ENCODE assay signal across 8 cellular contexts in genomic region chr15:73996939-73997338, GRCh38. TPM values are rescaled to one million over a fixed set of nuclear protein-coding genes. Genes with fewer than 3 reads are reported as not detected.
DNase-seq lines count a peak whose midpoint lies in the region; ATAC-seq and TF ChIP-seq lines count a peak whose summit lies in the region.

No MANE protein-coding gene starts in this region.

- no peaks in the 10 kb centered on the region for H3K9me3 Mint-ChIP-seq in brain

- H4K20me1 ChIP-seq in MM.1S (ENCODE audit: insufficient read depth, low read length): no peaks in the 10 kb centered on the region

- peaks cover 70% of the 10 kb centered on the region for H3K4me1 Mint-ChIP-seq in brain

- peak overlapping the region; percentile 43 to 99 (median 92) for H3K4me3 Mint-ChIP-seq in brain

- H3K27ac ChIP-seq in MM.1S (ENCODE audit: low read length): peak overlapping the region; percentile 50; the same call in 1 of the 2 replicates
- peak overlapping the region in 1 of 4 donors; percentile 37 for H3K27ac ChIP-seq in body of pancreas

- H3K9ac ChIP-seq in MM.1S (ENCODE audit: low read length): peak overlapping the region; percentile 23; the same call in 1 of the 2 replicates

- H3K79me2 ChIP-seq in MM.1S (ENCODE audit: low read length): peaks cover 70% of the 10 kb centered on the region

- H3K4me1 ChIP-seq in MM.1S (ENCODE audit: low read length) (0 out of 2 replicates have a peak, but pooled peaks cover 9% of the 10 kb centered on the region), mucosa of descending colon (ENCODE audit: low read depth) (peaks cover 40% of the 10 kb centered on the region), body of pancreas (peaks cover 37% of the 10 kb centered on the region)

- TF ChIP-seq POLR2A in body of pancreas (IDR thresholded peaks at IDR 0.05): no peak

- peak overlapping the region in 4 of 5 experiments; percentile 34 to 65 (median 50) for H3K27ac Mint-ChIP-seq in brain

- DNase-seq in ELR (ENCODE audit: low read depth): peak; percentile 77
- DNase-seq in MM.1S: peak; percentile 58
- DNase-seq in mucosa of descending colon: no peak
- DNase-seq in body of pancreas: no peak
- DNase-seq in iPS-NIHi7 (ENCODE audit: extremely low spot score): no peak
- no peak for DNase-seq in islet precursor cell

- H3K9me3 ChIP-seq in MM.1S (replicated peaks; ENCODE audit: insufficient read depth, low read length) (no peaks in the 10 kb centered on the region), mucosa of descending colon (no peaks in the 10 kb centered on the region), body of pancreas (no peaks in the 10 kb centered on the region)

- peaks cover 11% of the 10 kb centered on the region for H3K36me3 Mint-ChIP-seq in brain

- TF ChIP-seq CTCF in MM.1S (IDR thresholded peaks at IDR 0.05; ENCODE audit: low read length) (no peak), brain (conservative IDR thresholded peaks at IDR 0.05) (no peak), mucosa of descending colon (IDR thresholded peaks at IDR 0.05) (no peak), body of pancreas (IDR thresholded peaks at IDR 0.05) (no peak)

- H3K27me3 ChIP-seq in MM.1S (replicated peaks; ENCODE audit: insufficient read depth, low read length) (no peaks in the 10 kb centered on the region), body of pancreas (no peaks in the 10 kb centered on the region)

- intact Hi-C loops in mucosa of descending colon (cut with DNase I, micrococcal nuclease): no loop called here
- intact Hi-C loops in body of pancreas (cut with DNase I): no loop called here

- H3K9me2 ChIP-seq in MM.1S (replicated peaks; ENCODE audit: insufficient read depth, low read length): no peaks in the 10 kb centered on the region

- H3K27me3 Mint-ChIP-seq in brain: peaks cover 15% of the 10 kb centered on the region

- WGBS in body of pancreas, 2 donors: 64 to 67% methylated on average over 5 of the region's 5 CpGs

- H3K4me2 ChIP-seq in MM.1S (ENCODE audit: low read depth, low read length): peak overlapping the region; percentile 86

- peak overlapping the region; percentile 87 for H3K4me3 ChIP-seq in MM.1S (ENCODE audit: low read length)
- H3K4me3 ChIP-seq in mucosa of descending colon: no peak overlapping the region
- H3K4me3 ChIP-seq in body of pancreas: no peak overlapping the region

- H2AFZ ChIP-seq in MM.1S (ENCODE audit: low read length): no peak overlapping the region

- H3F3A ChIP-seq in MM.1S (ENCODE audit: insufficient read depth, low read length): peaks cover 17% of the 10 kb centered on the region

- H3K36me3 ChIP-seq in MM.1S (replicated peaks; ENCODE audit: insufficient read depth, low read length) (peaks cover 4% of the 10 kb centered on the region; the same call in 1 of the 2 replicates), mucosa of descending colon (ENCODE audit: low read depth) (no peaks in the 10 kb centered on the region), body of pancreas (replicated peaks in 1 of 2; ENCODE audit: insufficient read depth in 1 of 2, low read depth in 2 of 2) (no peaks in the 10 kb centered on the region)

- ATAC-seq in mucosa of descending colon: peak; percentile 10
- ATAC-seq in body of pancreas: no peak
- ATAC-seq in HG02885 (IDR thresholded peaks at IDR 0.05; ENCODE audit: poor library complexity, unreplicated experiment): no peak

RNA-seq across cellular contexts. Expression of gene PML, which starts 2.4 kb away (rescaled TPM):
- 37.7 TPM for polyA plus RNA-seq in brain (ENCODE audit: insufficient read depth, low read depth, low replicate concordance)
- 10 to 100 TPM; 27.6 to 52.2 (median 35.6) TPM for total RNA-seq in mucosa of descending colon
- total RNA-seq in body of pancreas: 10 to 100 TPM; 27.8 to 38.2 TPM

RNA-seq across cellular contexts. Expression of gene STOML1, which starts 4.8 kb away (rescaled TPM):
- 40.5 TPM for polyA plus RNA-seq in brain (ENCODE audit: insufficient read depth, low read depth, low replicate concordance)
- total RNA-seq in mucosa of descending colon: 10 to 100 TPM; 11.5 to 13.4 (median 12.4) TPM
- total RNA-seq in body of pancreas: 10 to 100 TPM in 1 of 2 donors, 1 to 10 TPM in 1; 6.0 to 10.2 TPM

Comparison
In these comparisons a context has a peak if more than half of its experiments do, and no peak if none do; other contexts are left out.
1. DNase-seq: peak in ELR (single experiment) and MM.1S (single experiment); none in mucosa of descending colon (0 of 3), body of pancreas (0 of 4), iPS-NIHi7 (single experiment) and islet precursor cell (single experiment).